ENCODE assay signal across 1 cellular context in genomic region chr9:72579880-72580570, GRCh38.
A peak's percentile ranks its signal among the peaks of the same experiment; 100 is the strongest.
TF ChIP-seq lines count a peak whose summit lies in the region.

No MANE protein-coding gene starts in this region.

TF ChIP-seq in IMR-90, 13 proteins besides CTCF, POLR2A, EP300 and RAD21:
- TF ChIP-seq SMC3 (IDR thresholded peaks at IDR 0.05; ENCODE audit: low read depth, low read length), result no peak
- TF ChIP-seq CEBPB (IDR thresholded peaks at IDR 0.05; ENCODE audit: low read depth, low read length), result peak; percentile 65; the same call in 1 of the 2 replicates
